ENCODE assay signal across 9 cellular contexts in genomic region chr17:48596735-48597491, GRCh38. TPM values are rescaled to one million over a fixed set of nuclear protein-coding genes. Genes with fewer than 3 reads are reported as not detected.
A peak's percentile ranks its signal among the peaks of the same experiment; 100 is the strongest.
DNase-seq lines count a peak whose midpoint lies in the region; ATAC-seq and TF ChIP-seq lines count a peak whose summit lies in the region.
"Had no signal": no experiment of that assay in that cellular context is flagged by ENCODE, and none has a peak within 500 bp of the region (broad histone marks: within the 10 kb centered on the region; RNA-seq: fewer than 3 reads in every experiment).

No MANE protein-coding gene starts in this region.

- peak overlapping the region; percentile 65 for H3K4me3 Mint-ChIP-seq in activated T-cell treated with anti-CD3 and anti-CD28 coated beads, Interleukin-2, amount 50 U/mL, for 24 hours
- H3K4me3 Mint-ChIP-seq in activated naive CD8-positive, alpha-beta T cell: peak overlapping the region; percentile 88

- peak overlapping the region; percentile 39 to 50 for H3K4me3 ChIP-seq in tibial artery

- peaks cover 0 to 40% (median 25%) of the 10 kb centered on the region in 4 donors for H3K4me1 ChIP-seq in tibial artery

- no peaks in the 10 kb centered on the region for H3K36me3 Mint-ChIP-seq in activated T-cell treated with anti-CD3 and anti-CD28 coated beads, Interleukin-2, amount 50 U/mL, for 24 hours (ENCODE audit: low read depth)
- no peaks in the 10 kb centered on the region for H3K36me3 Mint-ChIP-seq in activated naive CD8-positive, alpha-beta T cell

- TF ChIP-seq CTCF in tibial artery (IDR thresholded peaks at IDR 0.05): no peak

- ATAC-seq in GM21825 (IDR thresholded peaks at IDR 0.05; ENCODE audit: unreplicated experiment): no peak

- peaks cover 0 to 97% of the 10 kb centered on the region in 2 donors for H3K27me3 ChIP-seq in tibial artery

- DNase-seq in activated T-cell treated with anti-CD3 and anti-CD28 coated beads, Interleukin-2, amount 50 U/mL, for 24 hours: no peak
- DNase-seq in activated T-cell treated with anti-CD3 and anti-CD28 coated beads, Interleukin-2, amount 50 U/mL, for 1 hour: no peak
- DNase-seq in left kidney (ENCODE audit: low read depth, low spot score): peak; percentile 95
- no peak for DNase-seq in tibial artery
- DNase-seq in GM19240 (ENCODE audit: insufficient read length, low spot score): no peak
- DNase-seq in occipital lobe (lab: John Stamatoyannopoulos, UW): no peak

- H3K27ac ChIP-seq in tibial artery: no peak overlapping the region

- peaks cover 44% of the 10 kb centered on the region for H3K4me1 Mint-ChIP-seq in activated T-cell treated with anti-CD3 and anti-CD28 coated beads, Interleukin-2, amount 50 U/mL, for 24 hours (ENCODE audit: low read depth)
- H3K4me1 Mint-ChIP-seq in activated naive CD8-positive, alpha-beta T cell (ENCODE audit: low read depth): peaks cover 43% of the 10 kb centered on the region

- no peaks in the 10 kb centered on the region for H3K9me3 ChIP-seq in tibial artery

- no peaks in the 10 kb centered on the region for H3K9me3 Mint-ChIP-seq in activated T-cell treated with anti-CD3 and anti-CD28 coated beads, Interleukin-2, amount 50 U/mL, for 24 hours
- no peaks in the 10 kb centered on the region for H3K9me3 Mint-ChIP-seq in activated naive CD8-positive, alpha-beta T cell (ENCODE audit: low read depth)

- no peak overlapping the region for H3K27ac Mint-ChIP-seq in activated T-cell treated with anti-CD3 and anti-CD28 coated beads, Interleukin-2, amount 50 U/mL, for 24 hours
- H3K27ac Mint-ChIP-seq in activated naive CD8-positive, alpha-beta T cell: no peak overlapping the region

- H3K27me3 Mint-ChIP-seq in activated T-cell treated with anti-CD3 and anti-CD28 coated beads, Interleukin-2, amount 50 U/mL, for 24 hours: peaks cover 99% of the 10 kb centered on the region
- H3K27me3 Mint-ChIP-seq in activated naive CD8-positive, alpha-beta T cell: peaks cover 51% of the 10 kb centered on the region

- no peaks in the 10 kb centered on the region for H3K36me3 ChIP-seq in tibial artery

- intact Hi-C loops in tibial artery (cut with DNase I; ENCODE audit: low total_unique reads): no loop called here

RNA-seq across cellular contexts. Expression of gene HOXB5, which starts 3.3 kb away (rescaled TPM):
- not detected for total RNA-seq in occipital lobe
- total RNA-seq: activated CD8-positive, alpha-beta memory T cell treated with anti-CD3 and anti-CD28 coated beads for 36 hours had no signal

RNA-seq across cellular contexts. Expression of gene HOXB3, which starts 6.9 kb away (rescaled TPM):
- total RNA-seq in occipital lobe: not detected

RNA-seq across cellular contexts. Expression of gene HOXB6, which starts 7.9 kb away (rescaled TPM):
- total RNA-seq in occipital lobe: not detected

RNA-seq across cellular contexts. Expression of gene HOXB7, which starts 13.9 kb away (rescaled TPM):
- total RNA-seq in occipital lobe: not detected

RNA-seq across cellular contexts. Expression of gene HOXB8, which starts 18.2 kb away (rescaled TPM):
- not detected for total RNA-seq in occipital lobe
